In genomic region chr1:206779565-206780091, GRCh38 we compare ENCODE assay signal across 1 cellular context.
TF ChIP-seq lines count a peak whose summit lies in the region.

No MANE protein-coding gene starts in this region.

TF ChIP-seq in HepG2, 621 proteins besides CTCF, POLR2A, EP300 and RAD21:
- TF ChIP-seq TCF7L2 (IDR thresholded peaks at IDR 0.05; ENCODE audit: low read depth, low read length) (no peak), ISX (CRISPR knock-in tag; conservative IDR thresholded peaks at IDR 0.05) (no peak), ZMYM2 (CRISPR knock-in tag; IDR thresholded peaks at IDR 0.05) (no peak), ZNF496 (CRISPR knock-in tag; IDR thresholded peaks at IDR 0.05; ENCODE audit: insufficient replicate concordance) (no peak), CAMTA2 (CRISPR knock-in tag; IDR thresholded peaks at IDR 0.05; ENCODE audit: borderline replicate concordance) (no peak)
- TF ChIP-seq, protein P1, sequence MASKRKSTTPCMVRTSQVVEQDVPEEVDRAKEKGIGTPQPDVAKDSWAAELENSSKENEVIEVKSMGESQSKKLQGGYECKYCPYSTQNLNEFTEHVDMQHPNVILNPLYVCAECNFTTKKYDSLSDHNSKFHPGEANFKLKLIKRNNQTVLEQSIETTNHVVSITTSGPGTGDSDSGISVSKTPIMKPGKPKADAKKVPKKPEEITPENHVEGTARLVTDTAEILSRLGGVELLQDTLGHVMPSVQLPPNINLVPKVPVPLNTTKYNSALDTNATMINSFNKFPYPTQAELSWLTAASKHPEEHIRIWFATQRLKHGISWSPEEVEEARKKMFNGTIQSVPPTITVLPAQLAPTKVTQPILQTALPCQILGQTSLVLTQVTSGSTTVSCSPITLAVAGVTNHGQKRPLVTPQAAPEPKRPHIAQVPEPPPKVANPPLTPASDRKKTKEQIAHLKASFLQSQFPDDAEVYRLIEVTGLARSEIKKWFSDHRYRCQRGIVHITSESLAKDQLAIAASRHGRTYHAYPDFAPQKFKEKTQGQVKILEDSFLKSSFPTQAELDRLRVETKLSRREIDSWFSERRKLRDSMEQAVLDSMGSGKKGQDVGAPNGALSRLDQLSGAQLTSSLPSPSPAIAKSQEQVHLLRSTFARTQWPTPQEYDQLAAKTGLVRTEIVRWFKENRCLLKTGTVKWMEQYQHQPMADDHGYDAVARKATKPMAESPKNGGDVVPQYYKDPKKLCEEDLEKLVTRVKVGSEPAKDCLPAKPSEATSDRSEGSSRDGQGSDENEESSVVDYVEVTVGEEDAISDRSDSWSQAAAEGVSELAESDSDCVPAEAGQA (IDR thresholded peaks at IDR 0.05; ENCODE audit: low read depth): no peak
- TF ChIP-seq, protein P1 (CRISPR knock-in tag; IDR thresholded peaks at IDR 0.05; ENCODE audit: borderline replicate concordance): no peak
- TF ChIP-seq, protein P2, sequence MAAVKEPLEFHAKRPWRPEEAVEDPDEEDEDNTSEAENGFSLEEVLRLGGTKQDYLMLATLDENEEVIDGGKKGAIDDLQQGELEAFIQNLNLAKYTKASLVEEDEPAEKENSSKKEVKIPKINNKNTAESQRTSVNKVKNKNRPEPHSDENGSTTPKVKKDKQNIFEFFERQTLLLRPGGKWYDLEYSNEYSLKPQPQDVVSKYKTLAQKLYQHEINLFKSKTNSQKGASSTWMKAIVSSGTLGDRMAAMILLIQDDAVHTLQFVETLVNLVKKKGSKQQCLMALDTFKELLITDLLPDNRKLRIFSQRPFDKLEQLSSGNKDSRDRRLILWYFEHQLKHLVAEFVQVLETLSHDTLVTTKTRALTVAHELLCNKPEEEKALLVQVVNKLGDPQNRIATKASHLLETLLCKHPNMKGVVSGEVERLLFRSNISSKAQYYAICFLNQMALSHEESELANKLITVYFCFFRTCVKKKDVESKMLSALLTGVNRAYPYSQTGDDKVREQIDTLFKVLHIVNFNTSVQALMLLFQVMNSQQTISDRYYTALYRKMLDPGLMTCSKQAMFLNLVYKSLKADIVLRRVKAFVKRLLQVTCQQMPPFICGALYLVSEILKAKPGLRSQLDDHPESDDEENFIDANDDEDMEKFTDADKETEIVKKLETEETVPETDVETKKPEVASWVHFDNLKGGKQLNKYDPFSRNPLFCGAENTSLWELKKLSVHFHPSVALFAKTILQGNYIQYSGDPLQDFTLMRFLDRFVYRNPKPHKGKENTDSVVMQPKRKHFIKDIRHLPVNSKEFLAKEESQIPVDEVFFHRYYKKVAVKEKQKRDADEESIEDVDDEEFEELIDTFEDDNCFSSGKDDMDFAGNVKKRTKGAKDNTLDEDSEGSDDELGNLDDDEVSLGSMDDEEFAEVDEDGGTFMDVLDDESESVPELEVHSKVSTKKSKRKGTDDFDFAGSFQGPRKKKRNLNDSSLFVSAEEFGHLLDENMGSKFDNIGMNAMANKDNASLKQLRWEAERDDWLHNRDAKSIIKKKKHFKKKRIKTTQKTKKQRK (IDR thresholded peaks at IDR 0.05; ENCODE audit: low read length): no peak
- TF ChIP-seq, protein P3, sequence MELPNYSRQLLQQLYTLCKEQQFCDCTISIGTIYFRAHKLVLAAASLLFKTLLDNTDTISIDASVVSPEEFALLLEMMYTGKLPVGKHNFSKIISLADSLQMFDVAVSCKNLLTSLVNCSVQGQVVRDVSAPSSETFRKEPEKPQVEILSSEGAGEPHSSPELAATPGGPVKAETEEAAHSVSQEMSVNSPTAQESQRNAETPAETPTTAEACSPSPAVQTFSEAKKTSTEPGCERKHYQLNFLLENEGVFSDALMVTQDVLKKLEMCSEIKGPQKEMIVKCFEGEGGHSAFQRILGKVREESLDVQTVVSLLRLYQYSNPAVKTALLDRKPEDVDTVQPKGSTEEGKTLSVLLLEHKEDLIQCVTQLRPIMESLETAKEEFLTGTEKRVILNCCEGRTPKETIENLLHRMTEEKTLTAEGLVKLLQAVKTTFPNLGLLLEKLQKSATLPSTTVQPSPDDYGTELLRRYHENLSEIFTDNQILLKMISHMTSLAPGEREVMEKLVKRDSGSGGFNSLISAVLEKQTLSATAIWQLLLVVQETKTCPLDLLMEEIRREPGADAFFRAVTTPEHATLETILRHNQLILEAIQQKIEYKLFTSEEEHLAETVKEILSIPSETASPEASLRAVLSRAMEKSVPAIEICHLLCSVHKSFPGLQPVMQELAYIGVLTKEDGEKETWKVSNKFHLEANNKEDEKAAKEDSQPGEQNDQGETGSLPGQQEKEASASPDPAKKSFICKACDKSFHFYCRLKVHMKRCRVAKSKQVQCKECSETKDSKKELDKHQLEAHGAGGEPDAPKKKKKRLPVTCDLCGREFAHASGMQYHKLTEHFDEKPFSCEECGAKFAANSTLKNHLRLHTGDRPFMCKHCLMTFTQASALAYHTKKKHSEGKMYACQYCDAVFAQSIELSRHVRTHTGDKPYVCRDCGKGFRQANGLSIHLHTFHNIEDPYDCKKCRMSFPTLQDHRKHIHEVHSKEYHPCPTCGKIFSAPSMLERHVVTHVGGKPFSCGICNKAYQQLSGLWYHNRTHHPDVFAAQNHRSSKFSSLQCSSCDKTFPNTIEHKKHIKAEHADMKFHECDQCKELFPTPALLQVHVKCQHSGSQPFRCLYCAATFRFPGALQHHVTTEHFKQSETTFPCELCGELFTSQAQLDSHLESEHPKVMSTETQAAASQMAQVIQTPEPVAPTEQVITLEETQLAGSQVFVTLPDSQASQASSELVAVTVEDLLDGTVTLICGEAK (IDR thresholded peaks at IDR 0.05): no peak
- TF ChIP-seq, protein P3 (CRISPR knock-in tag; IDR thresholded peaks at IDR 0.05): no peak
TF ChIP-seq in HepG2: peak in this region for 0.
